Comparison of ENCODE assay signal across 1 cellular context in genomic region chr6:30061766-30062458, GRCh38.
A peak's percentile ranks its signal among the peaks of the same experiment; 100 is the strongest.
TF ChIP-seq lines count a peak whose summit lies in the region.

No MANE protein-coding gene starts in this region.

TF ChIP-seq in HepG2, 621 proteins besides CTCF, POLR2A, EP300 and RAD21 (continued from another document and continues in another):
- TF ChIP-seq, protein P1, sequence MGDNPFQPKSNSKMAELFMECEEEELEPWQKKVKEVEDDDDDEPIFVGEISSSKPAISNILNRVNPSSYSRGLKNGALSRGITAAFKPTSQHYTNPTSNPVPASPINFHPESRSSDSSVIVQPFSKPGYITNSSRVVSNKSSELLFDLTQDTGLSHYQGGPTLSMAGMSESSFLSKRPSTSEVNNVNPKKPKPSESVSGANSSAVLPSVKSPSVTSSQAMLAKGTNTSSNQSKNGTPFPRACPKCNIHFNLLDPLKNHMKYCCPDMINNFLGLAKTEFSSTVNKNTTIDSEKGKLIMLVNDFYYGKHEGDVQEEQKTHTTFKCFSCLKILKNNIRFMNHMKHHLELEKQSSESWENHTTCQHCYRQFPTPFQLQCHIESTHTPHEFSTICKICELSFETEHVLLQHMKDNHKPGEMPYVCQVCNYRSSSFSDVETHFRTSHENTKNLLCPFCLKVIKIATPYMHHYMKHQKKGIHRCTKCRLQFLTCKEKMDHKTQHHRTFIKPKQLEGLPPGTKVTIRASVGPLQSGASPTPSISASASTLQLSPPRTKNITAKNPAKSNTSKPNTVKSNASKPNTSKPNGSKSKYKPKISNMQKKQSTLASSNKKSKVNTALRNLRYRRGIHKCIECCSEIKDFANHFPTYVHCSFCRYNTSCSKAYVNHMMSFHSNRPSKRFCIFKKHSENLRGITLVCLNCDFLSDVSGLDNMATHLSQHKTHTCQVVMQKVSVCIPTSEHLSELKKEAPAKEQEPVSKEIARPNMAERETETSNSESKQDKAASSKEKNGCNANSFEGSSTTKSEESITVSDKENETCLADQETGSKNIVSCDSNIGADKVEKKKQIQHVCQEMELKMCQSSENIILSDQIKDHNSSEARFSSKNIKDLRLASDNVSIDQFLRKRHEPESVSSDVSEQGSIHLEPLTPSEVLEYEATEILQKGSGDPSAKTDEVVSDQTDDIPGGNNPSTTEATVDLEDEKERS (CRISPR knock-in tag; IDR thresholded peaks at IDR 0.05), result no peak; the same call in 1 of the 2 replicates
- TF ChIP-seq, protein P2, sequence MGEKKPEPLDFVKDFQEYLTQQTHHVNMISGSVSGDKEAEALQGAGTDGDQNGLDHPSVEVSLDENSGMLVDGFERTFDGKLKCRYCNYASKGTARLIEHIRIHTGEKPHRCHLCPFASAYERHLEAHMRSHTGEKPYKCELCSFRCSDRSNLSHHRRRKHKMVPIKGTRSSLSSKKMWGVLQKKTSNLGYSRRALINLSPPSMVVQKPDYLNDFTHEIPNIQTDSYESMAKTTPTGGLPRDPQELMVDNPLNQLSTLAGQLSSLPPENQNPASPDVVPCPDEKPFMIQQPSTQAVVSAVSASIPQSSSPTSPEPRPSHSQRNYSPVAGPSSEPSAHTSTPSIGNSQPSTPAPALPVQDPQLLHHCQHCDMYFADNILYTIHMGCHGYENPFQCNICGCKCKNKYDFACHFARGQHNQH (CRISPR knock-in tag; IDR thresholded peaks at IDR 0.05), result no peak
- TF ChIP-seq, protein P3, sequence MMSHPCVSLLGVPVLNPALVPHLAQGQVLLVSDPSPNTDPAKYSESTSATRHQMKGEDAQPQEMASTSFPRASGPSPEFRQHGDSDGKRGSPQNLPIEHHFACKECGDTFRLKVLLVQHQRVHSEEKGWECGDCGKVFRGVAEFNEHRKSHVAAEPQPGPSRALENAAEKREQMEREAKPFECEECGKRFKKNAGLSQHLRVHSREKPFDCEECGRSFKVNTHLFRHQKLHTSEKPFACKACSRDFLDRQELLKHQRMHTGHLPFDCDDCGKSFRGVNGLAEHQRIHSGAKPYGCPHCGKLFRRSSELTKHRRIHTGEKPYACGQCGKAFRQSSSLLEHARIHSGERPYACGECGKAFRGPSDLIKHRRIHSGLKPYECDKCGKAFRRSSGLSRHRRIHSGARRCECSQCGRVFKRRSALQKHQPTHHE (CRISPR knock-in tag; IDR thresholded peaks at IDR 0.05; ENCODE audit: borderline replicate concordance), result no peak
- no peak for TF ChIP-seq ZSCAN30 (CRISPR knock-in tag; IDR thresholded peaks at IDR 0.05)
- TF ChIP-seq TBX3 (IDR thresholded peaks at IDR 0.05; ENCODE audit: borderline replicate concordance), result peak; percentile 3; the same call in 1 of the 2 replicates
- peak; percentile 96 for TF ChIP-seq GFI1 (CRISPR knock-in tag; IDR thresholded peaks at IDR 0.05; ENCODE audit: borderline replicate concordance)
- TF ChIP-seq SALL2 (CRISPR knock-in tag; IDR thresholded peaks at IDR 0.05), result no peak
- no peak for TF ChIP-seq ZNF432 (CRISPR knock-in tag; IDR thresholded peaks at IDR 0.05; ENCODE audit: borderline replicate concordance)
- TF ChIP-seq ZNF816 (CRISPR knock-in tag; IDR thresholded peaks at IDR 0.05; ENCODE audit: borderline replicate concordance), result no peak
- TF ChIP-seq TRIM22 (IDR thresholded peaks at IDR 0.05), result no peak
- 0 out of 2 replicates have a peak, but pooled peaks have one; percentile 20 for TF ChIP-seq ZNF44 (CRISPR knock-in tag; IDR thresholded peaks at IDR 0.05)
- no peak for TF ChIP-seq ZNF10 (CRISPR knock-in tag; IDR thresholded peaks at IDR 0.05; ENCODE audit: borderline replicate concordance, low read depth)
- no peak for TF ChIP-seq ZNF557 (CRISPR knock-in tag; IDR thresholded peaks at IDR 0.05)
- no peak for TF ChIP-seq HOXA9 (CRISPR knock-in tag; IDR thresholded peaks at IDR 0.05; ENCODE audit: borderline replicate concordance)
- no peak for TF ChIP-seq ZNF703 (CRISPR knock-in tag; IDR thresholded peaks at IDR 0.05; ENCODE audit: borderline replicate concordance)
- TF ChIP-seq CENPT (CRISPR knock-in tag; IDR thresholded peaks at IDR 0.05; ENCODE audit: low read depth), result no peak
- TF ChIP-seq ZNF614 (CRISPR knock-in tag; IDR thresholded peaks at IDR 0.05; ENCODE audit: borderline replicate concordance), result peak; percentile 81; the same call in 1 of the 2 replicates
- TF ChIP-seq SIX4 (CRISPR knock-in tag; IDR thresholded peaks at IDR 0.05), result no peak
- no peak for TF ChIP-seq HBP1 (CRISPR knock-in tag; IDR thresholded peaks at IDR 0.05; ENCODE audit: low read depth)
- TF ChIP-seq ZNF766 (CRISPR knock-in tag; IDR thresholded peaks at IDR 0.05; ENCODE audit: borderline replicate concordance), result no peak
- TF ChIP-seq PHF5A (CRISPR knock-in tag; IDR thresholded peaks at IDR 0.05; ENCODE audit: low read depth, unreplicated experiment), result no peak
- TF ChIP-seq RBM22 (optimal IDR thresholded peaks at IDR 0.05; ENCODE audit: low read length), result no peak
- no peak for TF ChIP-seq SRF (IDR thresholded peaks at IDR 0.05; ENCODE audit: low read depth, low read length)
- TF ChIP-seq AHR (CRISPR knock-in tag; IDR thresholded peaks at IDR 0.05), result no peak
- 0 out of 2 replicates have a peak, but pooled peaks have one; percentile 36 for TF ChIP-seq THAP9 (CRISPR knock-in tag; IDR thresholded peaks at IDR 0.05; ENCODE audit: borderline replicate concordance)
- no peak for TF ChIP-seq ZBTB3 (CRISPR knock-in tag; IDR thresholded peaks at IDR 0.05; ENCODE audit: borderline replicate concordance, low read depth)
- TF ChIP-seq, protein P4, sequence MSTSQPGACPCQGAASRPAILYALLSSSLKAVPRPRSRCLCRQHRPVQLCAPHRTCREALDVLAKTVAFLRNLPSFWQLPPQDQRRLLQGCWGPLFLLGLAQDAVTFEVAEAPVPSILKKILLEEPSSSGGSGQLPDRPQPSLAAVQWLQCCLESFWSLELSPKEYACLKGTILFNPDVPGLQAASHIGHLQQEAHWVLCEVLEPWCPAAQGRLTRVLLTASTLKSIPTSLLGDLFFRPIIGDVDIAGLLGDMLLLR (CRISPR knock-in tag; IDR thresholded peaks at IDR 0.05), result peak; percentile 16; the same call in 1 of the 2 replicates
- TF ChIP-seq ZBTB42 (CRISPR knock-in tag; IDR thresholded peaks at IDR 0.05), result no peak; the same call in 1 of the 2 replicates
- no peak for TF ChIP-seq ZNF558 (CRISPR knock-in tag; IDR thresholded peaks at IDR 0.05; ENCODE audit: borderline replicate concordance)
- peak; percentile 30; the same call in 1 of the 2 replicates for TF ChIP-seq IRF2 (CRISPR knock-in tag; IDR thresholded peaks at IDR 0.05)
- no peak for TF ChIP-seq MED8 (CRISPR knock-in tag; IDR thresholded peaks at IDR 0.05; ENCODE audit: insufficient replicate concordance)
- TF ChIP-seq, protein P5, sequence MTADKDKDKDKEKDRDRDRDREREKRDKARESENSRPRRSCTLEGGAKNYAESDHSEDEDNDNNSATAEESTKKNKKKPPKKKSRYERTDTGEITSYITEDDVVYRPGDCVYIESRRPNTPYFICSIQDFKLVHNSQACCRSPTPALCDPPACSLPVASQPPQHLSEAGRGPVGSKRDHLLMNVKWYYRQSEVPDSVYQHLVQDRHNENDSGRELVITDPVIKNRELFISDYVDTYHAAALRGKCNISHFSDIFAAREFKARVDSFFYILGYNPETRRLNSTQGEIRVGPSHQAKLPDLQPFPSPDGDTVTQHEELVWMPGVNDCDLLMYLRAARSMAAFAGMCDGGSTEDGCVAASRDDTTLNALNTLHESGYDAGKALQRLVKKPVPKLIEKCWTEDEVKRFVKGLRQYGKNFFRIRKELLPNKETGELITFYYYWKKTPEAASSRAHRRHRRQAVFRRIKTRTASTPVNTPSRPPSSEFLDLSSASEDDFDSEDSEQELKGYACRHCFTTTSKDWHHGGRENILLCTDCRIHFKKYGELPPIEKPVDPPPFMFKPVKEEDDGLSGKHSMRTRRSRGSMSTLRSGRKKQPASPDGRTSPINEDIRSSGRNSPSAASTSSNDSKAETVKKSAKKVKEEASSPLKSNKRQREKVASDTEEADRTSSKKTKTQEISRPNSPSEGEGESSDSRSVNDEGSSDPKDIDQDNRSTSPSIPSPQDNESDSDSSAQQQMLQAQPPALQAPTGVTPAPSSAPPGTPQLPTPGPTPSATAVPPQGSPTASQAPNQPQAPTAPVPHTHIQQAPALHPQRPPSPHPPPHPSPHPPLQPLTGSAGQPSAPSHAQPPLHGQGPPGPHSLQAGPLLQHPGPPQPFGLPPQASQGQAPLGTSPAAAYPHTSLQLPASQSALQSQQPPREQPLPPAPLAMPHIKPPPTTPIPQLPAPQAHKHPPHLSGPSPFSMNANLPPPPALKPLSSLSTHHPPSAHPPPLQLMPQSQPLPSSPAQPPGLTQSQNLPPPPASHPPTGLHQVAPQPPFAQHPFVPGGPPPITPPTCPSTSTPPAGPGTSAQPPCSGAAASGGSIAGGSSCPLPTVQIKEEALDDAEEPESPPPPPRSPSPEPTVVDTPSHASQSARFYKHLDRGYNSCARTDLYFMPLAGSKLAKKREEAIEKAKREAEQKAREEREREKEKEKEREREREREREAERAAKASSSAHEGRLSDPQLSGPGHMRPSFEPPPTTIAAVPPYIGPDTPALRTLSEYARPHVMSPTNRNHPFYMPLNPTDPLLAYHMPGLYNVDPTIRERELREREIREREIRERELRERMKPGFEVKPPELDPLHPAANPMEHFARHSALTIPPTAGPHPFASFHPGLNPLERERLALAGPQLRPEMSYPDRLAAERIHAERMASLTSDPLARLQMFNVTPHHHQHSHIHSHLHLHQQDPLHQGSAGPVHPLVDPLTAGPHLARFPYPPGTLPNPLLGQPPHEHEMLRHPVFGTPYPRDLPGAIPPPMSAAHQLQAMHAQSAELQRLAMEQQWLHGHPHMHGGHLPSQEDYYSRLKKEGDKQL (CRISPR knock-in tag; IDR thresholded peaks at IDR 0.05; ENCODE audit: low read depth), result no peak
- TF ChIP-seq RNF219 (CRISPR knock-in tag; IDR thresholded peaks at IDR 0.05), result no peak
- no peak for TF ChIP-seq FOSL2 (CRISPR knock-in tag; IDR thresholded peaks at IDR 0.05)
- no peak for TF ChIP-seq THYN1 (CRISPR knock-in tag; IDR thresholded peaks at IDR 0.05; ENCODE audit: borderline replicate concordance, low read depth)
- TF ChIP-seq ZNF337 (CRISPR knock-in tag; IDR thresholded peaks at IDR 0.05; ENCODE audit: borderline replicate concordance, low read depth), result 0 out of 2 replicates have a peak, but pooled peaks have one; percentile 11
- TF ChIP-seq, protein P6, sequence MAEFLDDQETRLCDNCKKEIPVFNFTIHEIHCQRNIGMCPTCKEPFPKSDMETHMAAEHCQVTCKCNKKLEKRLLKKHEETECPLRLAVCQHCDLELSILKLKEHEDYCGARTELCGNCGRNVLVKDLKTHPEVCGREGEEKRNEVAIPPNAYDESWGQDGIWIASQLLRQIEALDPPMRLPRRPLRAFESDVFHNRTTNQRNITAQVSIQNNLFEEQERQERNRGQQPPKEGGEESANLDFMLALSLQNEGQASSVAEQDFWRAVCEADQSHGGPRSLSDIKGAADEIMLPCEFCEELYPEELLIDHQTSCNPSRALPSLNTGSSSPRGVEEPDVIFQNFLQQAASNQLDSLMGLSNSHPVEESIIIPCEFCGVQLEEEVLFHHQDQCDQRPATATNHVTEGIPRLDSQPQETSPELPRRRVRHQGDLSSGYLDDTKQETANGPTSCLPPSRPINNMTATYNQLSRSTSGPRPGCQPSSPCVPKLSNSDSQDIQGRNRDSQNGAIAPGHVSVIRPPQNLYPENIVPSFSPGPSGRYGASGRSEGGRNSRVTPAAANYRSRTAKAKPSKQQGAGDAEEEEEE (CRISPR knock-in tag; IDR thresholded peaks at IDR 0.05; ENCODE audit: borderline replicate concordance), result peak; percentile 67; the same call in 1 of the 2 replicates
